Comparison of ENCODE assay signal across 15 cellular contexts in genomic region chr22:38449776-38450175, GRCh38. TPM values are rescaled to one million over a fixed set of nuclear protein-coding genes. Genes with fewer than 3 reads are reported as not detected.
DNase-seq lines count a peak whose midpoint lies in the region; ATAC-seq, FAIRE-seq and TF ChIP-seq lines count a peak whose summit lies in the region.
"Had no signal": no experiment of that assay in that cellular context is flagged by ENCODE, and none has a peak within 500 bp of the region (broad histone marks: within the 10 kb centered on the region; RNA-seq: fewer than 3 reads in every experiment).

No MANE protein-coding gene starts in this region.

- FAIRE-seq in HepG2 (lab: Jason Lieb, UNC) (no peak), keratinocyte (lab: Jason Lieb, UNC) (no peak)

- dilution Hi-C loops in keratinocyte (cut with MboI; ENCODE audit: extremely low pct_ligation_motif_present, low sequenced_read_pairs), result no loop called here

- TF ChIP-seq EP300 in HepG2 (IDR thresholded peaks at IDR 0.05; ENCODE audit: low read depth in 2 of 2, low read length in 2 of 2) (no peak), HepG2 (CRISPR knock-in tag; IDR thresholded peaks at IDR 0.05; ENCODE audit: borderline replicate concordance) (no peak)

- TF ChIP-seq CTCF in HepG2 (CRISPR knock-in tag; IDR thresholded peaks at IDR 0.05) (no peak), right lobe of liver (IDR thresholded peaks at IDR 0.05) (no peak), foreskin keratinocyte (conservative IDR thresholded peaks at IDR 0.05) (no peak), keratinocyte (optimal IDR thresholded peaks at IDR 0.05 in 1 of 3, IDR thresholded peaks at IDR 0.05 in 1 of 3, conservative IDR thresholded peaks at IDR 0.05 in 1 of 3; ENCODE audit: extremely low read depth in 1 of 3, insufficient read depth in 2 of 3, low read length in 3 of 3) (no peak), MM.1S (IDR thresholded peaks at IDR 0.05; ENCODE audit: low read length) (no peak)

- no peaks in the 10 kb centered on the region for H4K20me1 ChIP-seq in HepG2 (ENCODE audit: insufficient read depth, low read length)
- no peaks in the 10 kb centered on the region for H4K20me1 ChIP-seq in keratinocyte (ENCODE audit: control insufficient read depth, extremely low read depth, insufficient read depth, low read length)
- no peaks in the 10 kb centered on the region for H4K20me1 ChIP-seq in MM.1S (ENCODE audit: insufficient read depth, low read length)

- no TSS peak for BruUV-seq in HepG2 (replicated peaks; lab: Mats Ljungman, UMichigan)

- WGBS in HepG2 (ENCODE audit: low lambda C conversion rate), result 67% methylated on average over 17 of the region's 18 CpGs
- WGBS in right lobe of liver (ENCODE audit: insufficient coverage, low coverage, low lambda C conversion rate, missing lambda C conversion rate), result 46% methylated on average over 5 of the region's 18 CpGs

- peaks cover 6% of the 10 kb centered on the region; the same call in 1 of the 2 replicates for H3K4me1 ChIP-seq in HepG2 (ENCODE audit: insufficient read depth, low read length)
- H3K4me1 ChIP-seq in right lobe of liver, result peaks cover 0 to 4% (median 0%) of the 10 kb centered on the region in 4 donors
- H3K4me1 ChIP-seq in foreskin keratinocyte, result peaks cover 7% of the 10 kb centered on the region
- H3K4me1 ChIP-seq in keratinocyte (ENCODE audit: control insufficient read depth, extremely low read depth, insufficient read depth, low read length), result peaks cover 15% of the 10 kb centered on the region
- no peaks in the 10 kb centered on the region for H3K4me1 ChIP-seq in MM.1S (ENCODE audit: low read length)
- peaks cover 10% of the 10 kb centered on the region for H3K4me1 ChIP-seq in HAP-1

- intact Hi-C loops in HepG2 (cut with micrococcal nuclease; ENCODE audit: unreplicated experiment), result no loop called here
- intact Hi-C loops in right lobe of liver (cut with DNase I), result no loop called here

- no peak for ATAC-seq in HepG2
- no peak for ATAC-seq in right lobe of liver
- ATAC-seq in foreskin keratinocyte, result peak; percentile 24

- CTCF ChIA-PET in HepG2 (lab: Yijun Ruan, JAX; ENCODE audit: low intra/inter-chr PET ratio, low total read pairs), result no interaction called here

- H3K4me2 ChIP-seq in HepG2 (ENCODE audit: low read depth, low read length) (no peak overlapping the region), keratinocyte (ENCODE audit: control insufficient read depth, extremely low read depth, insufficient read depth, low read depth, low read length) (peak overlapping the region; percentile 45), MM.1S (ENCODE audit: low read depth, low read length) (no peak overlapping the region)
- H3K4me2 ChIP-seq: BLaER1 treated with 17β-estradiol and CSF1 and Interleukin-3, amounts not matched to agents 10 nM and 100 nM had no signal

- no peaks in the 10 kb centered on the region for H3K79me2 ChIP-seq in HepG2 (ENCODE audit: insufficient read depth, low read length)
- no peaks in the 10 kb centered on the region for H3K79me2 ChIP-seq in keratinocyte (ENCODE audit: control insufficient read depth, insufficient read depth, low read length)
- no peaks in the 10 kb centered on the region for H3K79me2 ChIP-seq in MM.1S (ENCODE audit: low read length)

- no peak overlapping the region for H3K9ac ChIP-seq in HepG2 (ENCODE audit: insufficient read depth, low read depth, low read length)
- no peak overlapping the region for H3K9ac ChIP-seq in keratinocyte (ENCODE audit: control insufficient read depth, extremely low read depth, insufficient read depth, low read length)
- no peak overlapping the region for H3K9ac ChIP-seq in MM.1S (ENCODE audit: low read length)
- H3K9ac ChIP-seq: BLaER1 treated with 17β-estradiol and CSF1 and Interleukin-3, amounts not matched to agents 10 nM and 100 nM had no signal

- no peak overlapping the region for H3K27ac ChIP-seq in HepG2 (ENCODE audit: extremely low read length, insufficient read depth, low read length)
- no peak overlapping the region for H3K27ac ChIP-seq in right lobe of liver
- no peak overlapping the region for H3K27ac ChIP-seq in foreskin keratinocyte
- no peak overlapping the region for H3K27ac ChIP-seq in keratinocyte (ENCODE audit: control insufficient read depth, insufficient read depth, low read length)
- no peak overlapping the region for H3K27ac ChIP-seq in MM.1S (ENCODE audit: low read length)
- H3K27ac ChIP-seq: BLaER1 treated with 17β-estradiol and CSF1 and Interleukin-3, amounts not matched to agents 10 nM and 100 nM had no signal

- no peaks in the 10 kb centered on the region for H3F3A ChIP-seq in MM.1S (ENCODE audit: insufficient read depth, low read length)

- TF ChIP-seq RAD21 in HepG2 (CRISPR knock-in tag; IDR thresholded peaks at IDR 0.05), result no peak

- DNase-seq in HepG2 (ENCODE audit: low spot score) (no peak), right lobe of liver (no peak), foreskin keratinocyte (no peak), keratinocyte (ENCODE audit: low read depth, low spot score) (no peak), MM.1S (no peak), islet precursor cell (no peak), HAP-1 (ENCODE audit: low spot score in 2 of 2) (no peak), NCI-H524 (lab: John Stamatoyannopoulos, UW) (no peak)
- DNase-seq: EL, GOT3, NCI-H1105 treated with DMSO at 0.1 percent for 48 hours, NCI-H187 treated with DMSO at 0.1 percent for 48 hours, NCI-H510A had no signal

- TF ChIP-seq POLR2A in HepG2 (IDR thresholded peaks at IDR 0.05; ENCODE audit: insufficient read depth in 1 of 2, low read depth in 2 of 2, low read length in 2 of 2) (no peak), right lobe of liver (IDR thresholded peaks at IDR 0.05) (no peak)

- H3K27me3 ChIP-seq in HepG2 (ENCODE audit: control insufficient read depth in 1 of 2, insufficient read depth in 2 of 2, low read length in 2 of 2), result peaks cover 16 to 76% of the 10 kb centered on the region in 2 experiments
- H3K27me3 ChIP-seq in right lobe of liver, result no peaks in the 10 kb centered on the region
- H3K27me3 ChIP-seq in foreskin keratinocyte, result peaks cover 70% of the 10 kb centered on the region
- peaks cover 44% of the 10 kb centered on the region for H3K27me3 ChIP-seq in keratinocyte (ENCODE audit: control insufficient read depth, extremely low read depth, insufficient read depth, low read length)
- H3K27me3 ChIP-seq in MM.1S (replicated peaks; ENCODE audit: insufficient read depth, low read length), result peaks cover 63% of the 10 kb centered on the region
- no peaks in the 10 kb centered on the region for H3K27me3 ChIP-seq in HAP-1 (ENCODE audit: low read depth)

- no peaks in the 10 kb centered on the region for H3K36me3 ChIP-seq in HepG2 (replicated peaks in 1 of 2; ENCODE audit: control insufficient read depth in 1 of 2, insufficient read depth in 2 of 2, low read length in 2 of 2)
- no peaks in the 10 kb centered on the region for H3K36me3 ChIP-seq in right lobe of liver
- no peaks in the 10 kb centered on the region for H3K36me3 ChIP-seq in keratinocyte (ENCODE audit: control insufficient read depth in 2 of 2, extremely low read depth in 1 of 2, insufficient read depth in 2 of 2, low read length in 2 of 2)
- no peaks in the 10 kb centered on the region for H3K36me3 ChIP-seq in MM.1S (replicated peaks; ENCODE audit: insufficient read depth, low read length)
- H3K36me3 ChIP-seq in HAP-1 (replicated peaks), result no peaks in the 10 kb centered on the region
- H3K36me3 ChIP-seq: BLaER1 treated with 17β-estradiol and CSF1 and Interleukin-3, amounts not matched to agents 10 nM and 100 nM had no signal

- POLR2A ChIA-PET in HepG2 (lab: Yijun Ruan, JAX), result no interaction called here

- no peaks in the 10 kb centered on the region for H3K9me1 ChIP-seq in keratinocyte (ENCODE audit: control insufficient read depth, extremely low read depth, insufficient read depth, low read length)

- in situ Hi-C loops in HepG2 (cut with HindIII; ENCODE audit: extremely low pct_ligation_motif_present, low pct_unique_long_range_greater_than_20kb), result no loop called here
- in situ Hi-C loops in HAP-1 (cut with MboI; ENCODE audit: low sequenced_read_pairs), result no loop called here

- H3K9me2 ChIP-seq in MM.1S (replicated peaks; ENCODE audit: insufficient read depth, low read length), result no peaks in the 10 kb centered on the region

- H2AFZ ChIP-seq in HepG2 (ENCODE audit: low read length), result no peak overlapping the region
- no peak overlapping the region for H2AFZ ChIP-seq in keratinocyte (ENCODE audit: control insufficient read depth, low read length)
- no peak overlapping the region for H2AFZ ChIP-seq in MM.1S (ENCODE audit: low read length)

- H3K9me3 ChIP-seq in HepG2 (ENCODE audit: low read length) (no peaks in the 10 kb centered on the region), right lobe of liver (no peaks in the 10 kb centered on the region), keratinocyte (ENCODE audit: control insufficient read depth, low read depth, low read length) (no peaks in the 10 kb centered on the region), MM.1S (replicated peaks; ENCODE audit: insufficient read depth, low read length) (no peaks in the 10 kb centered on the region), HAP-1 (no peaks in the 10 kb centered on the region)
- H3K9me3 ChIP-seq: BLaER1 treated with 17β-estradiol and CSF1 and Interleukin-3, amounts not matched to agents 10 nM and 100 nM had no signal

- no peak overlapping the region for H3K4me3 ChIP-seq in HepG2 (replicated peaks in 1 of 3; ENCODE audit: insufficient read depth in 1 of 3, low read depth in 2 of 3, low read length in 3 of 3)
- H3K4me3 ChIP-seq in right lobe of liver, result no peak overlapping the region
- no peak overlapping the region for H3K4me3 ChIP-seq in keratinocyte (ENCODE audit: control insufficient read depth in 2 of 3, extremely low read depth in 1 of 3, insufficient read depth in 2 of 3, low read depth in 1 of 3, low read length in 3 of 3)
- no peak overlapping the region for H3K4me3 ChIP-seq in MM.1S (ENCODE audit: low read length)
- H3K4me3 ChIP-seq in HAP-1, result no peak overlapping the region
- H3K4me3 ChIP-seq: BLaER1 treated with 17β-estradiol and CSF1 and Interleukin-3, amounts not matched to agents 10 nM and 100 nM had no signal

RNA-seq across cellular contexts. Expression of gene KCNJ4, which starts 5.2 kb away (rescaled TPM):
- total RNA-seq in HepG2 (2016; rRNA removed; fragmentation: Illumina TruSeq; extraction: Trizol) (not detected in 2 replicates), right lobe of liver (not detected), foreskin keratinocyte (0.07 TPM in 1 of 2 replicates, not detected in the other)
- total RNA-seq in HepG2 (2016; cell fraction: cytosol; rRNA removed; fragmentation: Illumina TruSeq; extraction: Trizol; ENCODE audit: low read depth), result not detected in 2 replicates
- not detected in 2 replicates for total RNA-seq in HepG2 (2016; cell fraction: insoluble cytoplasmic fraction; rRNA removed; fragmentation: Illumina TruSeq; extraction: Trizol)
- not detected in 2 replicates for total RNA-seq in HepG2 (2016; cell fraction: membrane; rRNA removed; fragmentation: Illumina TruSeq; extraction: Trizol)
- total RNA-seq in HepG2 (2016; cell fraction: nucleus; rRNA removed; fragmentation: Illumina TruSeq; extraction: Trizol), result not detected in 2 replicates
- polyA plus RNA-seq in HepG2 (2011; rRNA removed) (not detected in 2 replicates), foreskin keratinocyte (0.02 TPM in 1 of 2 replicates, not detected in the other), keratinocyte (not detected in 3 replicates)
- polyA plus RNA-seq in HepG2 (2011; cell fraction: cytosol; rRNA removed), result 0.03 TPM in 1 of 2 replicates, not detected in the other
- not detected in 2 replicates for polyA plus RNA-seq in HepG2 (2011; cell fraction: nucleus; rRNA removed)
- polyA plus RNA-seq in HepG2 (2012), result not detected in 2 replicates
- polyA plus RNA-seq in HepG2 (2016; cell fraction: cytosol; fragmentation: Illumina TruSeq; extraction: Trizol; ENCODE audit: low read depth), result not detected in 2 replicates
- polyA plus RNA-seq in HepG2 (2016; cell fraction: insoluble cytoplasmic fraction; fragmentation: Illumina TruSeq; extraction: Trizol; ENCODE audit: low read depth), result not detected in 2 replicates
- not detected in 2 replicates for polyA plus RNA-seq in HepG2 (2016; cell fraction: membrane; fragmentation: Illumina TruSeq; extraction: Trizol; ENCODE audit: low read depth)
- polyA plus RNA-seq in HepG2 (2016; cell fraction: nucleus; fragmentation: Illumina TruSeq; extraction: Trizol; ENCODE audit: insufficient read depth, low read depth), result not detected in 2 replicates
- polyA minus RNA-seq in HepG2 (2011; rRNA and poly(A)+ RNA removed; ENCODE audit: low replicate concordance), result not detected in 2 replicates
- not detected in 2 replicates for polyA minus RNA-seq in HepG2 (2011; cell fraction: cytosol; rRNA and poly(A)+ RNA removed)
- polyA minus RNA-seq in HepG2 (2011; cell fraction: nucleus; rRNA and poly(A)+ RNA removed), result not detected in 2 replicates
- polyA plus RNA-seq in keratinocyte (2011; ENCODE audit: low read depth), result not detected
- polyA plus RNA-seq in keratinocyte (2011; cell fraction: cytosol; rRNA removed), result 0.08 TPM in 1 of 2 replicates, not detected in the other
- polyA plus RNA-seq in keratinocyte (2011; cell fraction: nucleus; rRNA removed), result 0.05 and 0.08 TPM in 2 replicates
- polyA plus RNA-seq in keratinocyte (2012; ENCODE audit: low replicate concordance), result 0.10 TPM in 1 of 2 replicates, not detected in the other
- polyA minus RNA-seq in keratinocyte, result not detected in 3 replicates
- not detected for polyA minus RNA-seq in keratinocyte (2011; cell fraction: cytosol; rRNA and poly(A)+ RNA removed)
- polyA minus RNA-seq in keratinocyte (2011; cell fraction: nucleus; rRNA and poly(A)+ RNA removed), result not detected in 2 replicates
- total RNA-seq: A172 had no signal

RNA-seq across cellular contexts. Expression of gene KDELR3, which starts 18.1 kb away (rescaled TPM):
- 18.9 and 24.2 TPM in 2 replicates for total RNA-seq in HepG2 (2016; rRNA removed; fragmentation: Illumina TruSeq; extraction: Trizol)
- 15.4 and 17.8 TPM in 2 replicates for total RNA-seq in HepG2 (2016; cell fraction: cytosol; rRNA removed; fragmentation: Illumina TruSeq; extraction: Trizol; ENCODE audit: low read depth)
- total RNA-seq in HepG2 (2016; cell fraction: insoluble cytoplasmic fraction; rRNA removed; fragmentation: Illumina TruSeq; extraction: Trizol), result 18.4 and 24.9 TPM in 2 replicates
- 25.0 and 25.7 TPM in 2 replicates for total RNA-seq in HepG2 (2016; cell fraction: membrane; rRNA removed; fragmentation: Illumina TruSeq; extraction: Trizol)
- 24.1 and 25.4 TPM in 2 replicates for total RNA-seq in HepG2 (2016; cell fraction: nucleus; rRNA removed; fragmentation: Illumina TruSeq; extraction: Trizol)
- polyA plus RNA-seq in HepG2 (2011; rRNA removed), result 44.4 and 65.7 TPM in 2 replicates
- 51.3 and 51.5 TPM in 2 replicates for polyA plus RNA-seq in HepG2 (2011; cell fraction: cytosol; rRNA removed)
- 13.4 and 13.6 TPM in 2 replicates for polyA plus RNA-seq in HepG2 (2011; cell fraction: nucleus; rRNA removed)
- polyA plus RNA-seq in HepG2 (2012), result 25.3 and 25.4 TPM in 2 replicates
- polyA plus RNA-seq in HepG2 (2016; cell fraction: cytosol; fragmentation: Illumina TruSeq; extraction: Trizol; ENCODE audit: low read depth), result 22.6 and 32.8 TPM in 2 replicates
- 25.8 and 26.8 TPM in 2 replicates for polyA plus RNA-seq in HepG2 (2016; cell fraction: insoluble cytoplasmic fraction; fragmentation: Illumina TruSeq; extraction: Trizol; ENCODE audit: low read depth)
- polyA plus RNA-seq in HepG2 (2016; cell fraction: membrane; fragmentation: Illumina TruSeq; extraction: Trizol; ENCODE audit: low read depth), result 31.8 and 34.1 TPM in 2 replicates
- polyA plus RNA-seq in HepG2 (2016; cell fraction: nucleus; fragmentation: Illumina TruSeq; extraction: Trizol; ENCODE audit: insufficient read depth, low read depth), result 38.2 and 40.9 TPM in 2 replicates
- polyA minus RNA-seq in HepG2 (2011; rRNA and poly(A)+ RNA removed; ENCODE audit: low replicate concordance), result 11.9 and 47.4 TPM in 2 replicates
- 22.6 and 22.7 TPM in 2 replicates for polyA minus RNA-seq in HepG2 (2011; cell fraction: cytosol; rRNA and poly(A)+ RNA removed)
- 6.4 and 12.8 TPM in 2 replicates for polyA minus RNA-seq in HepG2 (2011; cell fraction: nucleus; rRNA and poly(A)+ RNA removed)
- total RNA-seq in right lobe of liver, result 10 to 100 TPM in 3 of 6 experiments, 1 to 10 TPM in 3; 2.4 to 53.8 (median 12.8) TPM
- 6.7 and 15.4 TPM in 2 replicates for total RNA-seq in foreskin keratinocyte
- polyA plus RNA-seq in foreskin keratinocyte, result 7.5 and 14.5 TPM in 2 replicates
- 8.3 to 11.9 TPM (median 10.1 TPM) in 3 replicates for polyA plus RNA-seq in keratinocyte
- polyA plus RNA-seq in keratinocyte (2011; ENCODE audit: low read depth), result not detected
- 10.5 and 14.4 TPM in 2 replicates for polyA plus RNA-seq in keratinocyte (2011; cell fraction: cytosol; rRNA removed)
- 6.5 and 8.1 TPM in 2 replicates for polyA plus RNA-seq in keratinocyte (2011; cell fraction: nucleus; rRNA removed)
- polyA plus RNA-seq in keratinocyte (2012; ENCODE audit: low replicate concordance), result 1.5 and 9.2 TPM in 2 replicates
- polyA minus RNA-seq in keratinocyte, result 4.6 to 10.5 TPM (median 8.1 TPM) in 3 replicates
- polyA minus RNA-seq in keratinocyte (2011; cell fraction: cytosol; rRNA and poly(A)+ RNA removed), result 3.3 TPM
- 2.6 and 3.5 TPM in 2 replicates for polyA minus RNA-seq in keratinocyte (2011; cell fraction: nucleus; rRNA and poly(A)+ RNA removed)

RNA-seq across cellular contexts. Expression of gene DDX17, which starts 56.3 kb away (rescaled TPM):
- 238 and 251 TPM in 2 replicates for total RNA-seq in HepG2 (2016; rRNA removed; fragmentation: Illumina TruSeq; extraction: Trizol)
- 42.5 and 43.8 TPM in 2 replicates for total RNA-seq in HepG2 (2016; cell fraction: cytosol; rRNA removed; fragmentation: Illumina TruSeq; extraction: Trizol; ENCODE audit: low read depth)
- 229 and 234 TPM in 2 replicates for total RNA-seq in HepG2 (2016; cell fraction: insoluble cytoplasmic fraction; rRNA removed; fragmentation: Illumina TruSeq; extraction: Trizol)
- total RNA-seq in HepG2 (2016; cell fraction: membrane; rRNA removed; fragmentation: Illumina TruSeq; extraction: Trizol), result 50.6 and 57.8 TPM in 2 replicates
- 224 and 247 TPM in 2 replicates for total RNA-seq in HepG2 (2016; cell fraction: nucleus; rRNA removed; fragmentation: Illumina TruSeq; extraction: Trizol)
- polyA plus RNA-seq in HepG2 (2011; rRNA removed), result 344 and 362 TPM in 2 replicates
- 156 and 197 TPM in 2 replicates for polyA plus RNA-seq in HepG2 (2011; cell fraction: cytosol; rRNA removed)
- 920 and 1,014 TPM in 2 replicates for polyA plus RNA-seq in HepG2 (2011; cell fraction: nucleus; rRNA removed)
- 102 and 112 TPM in 2 replicates for polyA plus RNA-seq in HepG2 (2012)
- 3.1 and 3.6 TPM in 2 replicates for polyA plus RNA-seq in HepG2 (2016; cell fraction: cytosol; fragmentation: Illumina TruSeq; extraction: Trizol; ENCODE audit: low read depth)
- 120 and 135 TPM in 2 replicates for polyA plus RNA-seq in HepG2 (2016; cell fraction: insoluble cytoplasmic fraction; fragmentation: Illumina TruSeq; extraction: Trizol; ENCODE audit: low read depth)
- 11.9 and 15.1 TPM in 2 replicates for polyA plus RNA-seq in HepG2 (2016; cell fraction: membrane; fragmentation: Illumina TruSeq; extraction: Trizol; ENCODE audit: low read depth)
- polyA plus RNA-seq in HepG2 (2016; cell fraction: nucleus; fragmentation: Illumina TruSeq; extraction: Trizol; ENCODE audit: insufficient read depth, low read depth), result 326 and 352 TPM in 2 replicates
- 454 and 540 TPM in 2 replicates for polyA minus RNA-seq in HepG2 (2011; rRNA and poly(A)+ RNA removed; ENCODE audit: low replicate concordance)
- 210 and 220 TPM in 2 replicates for polyA minus RNA-seq in HepG2 (2011; cell fraction: cytosol; rRNA and poly(A)+ RNA removed)
- polyA minus RNA-seq in HepG2 (2011; cell fraction: nucleus; rRNA and poly(A)+ RNA removed), result 473 and 556 TPM in 2 replicates
- 100 to 1,000 TPM; 128 to 205 (median 184) TPM for total RNA-seq in right lobe of liver
- total RNA-seq in foreskin keratinocyte, result 169 and 187 TPM in 2 replicates
- 43.7 and 51.8 TPM in 2 replicates for polyA plus RNA-seq in foreskin keratinocyte
- polyA plus RNA-seq in keratinocyte, result 237 to 276 TPM (median 270 TPM) in 3 replicates
- polyA plus RNA-seq in keratinocyte (2011; ENCODE audit: low read depth), result 99.8 TPM
- 75.3 and 121 TPM in 2 replicates for polyA plus RNA-seq in keratinocyte (2011; cell fraction: cytosol; rRNA removed)
- polyA plus RNA-seq in keratinocyte (2011; cell fraction: nucleus; rRNA removed), result 549 and 628 TPM in 2 replicates
- polyA plus RNA-seq in keratinocyte (2012; ENCODE audit: low replicate concordance), result 104 and 107 TPM in 2 replicates
- 199 to 364 TPM (median 299 TPM) in 3 replicates for polyA minus RNA-seq in keratinocyte
- 129 TPM for polyA minus RNA-seq in keratinocyte (2011; cell fraction: cytosol; rRNA and poly(A)+ RNA removed)
- polyA minus RNA-seq in keratinocyte (2011; cell fraction: nucleus; rRNA and poly(A)+ RNA removed), result 294 and 329 TPM in 2 replicates
